In the genomic region with DNA sequence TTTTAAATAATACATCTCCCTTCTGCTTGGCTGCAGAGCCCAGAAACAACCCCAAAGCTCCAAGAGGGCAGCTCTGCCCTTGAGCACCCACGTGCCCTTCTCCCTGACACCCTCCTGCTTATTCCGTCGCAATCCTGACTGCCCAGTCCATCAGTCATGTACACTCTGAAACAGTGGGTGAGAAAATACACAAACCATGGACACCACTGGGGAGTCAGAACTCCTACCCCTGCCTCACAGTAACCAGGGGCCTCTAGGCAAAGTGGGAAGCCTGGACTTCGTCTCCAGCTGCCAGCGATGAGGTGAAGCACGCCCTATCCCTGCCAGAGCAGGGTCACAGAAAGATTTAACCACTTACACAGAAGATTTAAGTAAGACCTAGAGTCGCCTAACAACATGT, we compare ENCODE assay signal across 25 cellular contexts.
"Had no signal": no experiment of that assay in that cellular context is flagged by ENCODE, and none has a peak within 500 bp of the region (broad histone marks: within the 10 kb centered on the region; RNA-seq: fewer than 3 reads in every experiment).

No MANE protein-coding gene starts in this region.

- H3K9me3 Mint-ChIP-seq: activated CD4-positive, alpha-beta T cell treated with anti-CD3 and anti-CD28 coated beads, Interleukin-2, amount 10 ng/mL, durations not matched to agents 24 days and 14 days; activated T-helper 1 cell treated with anti-CD3 and anti-CD28 coated beads, Interleukin-12 subunit alpha, Interleukin-12 subunit beta, Interleukin-2, Interleukin-4 antibody, amounts not matched to agents 30 ng/mL and 10 ng/mL and 1 ng/mL, durations not matched to agents 14 hours and 24 hours and 36 hours; dendritic cell treated with granulocyte-macrophage colony-stimulating factor and Interleukin-4, amounts not matched to agents 40 ng/mL and 50 ng/mL, for 4 days had no signal

- H3K9me3 ChIP-seq: body of pancreas, upper lobe of right lung had no signal

- H3K9ac ChIP-seq: neural progenitor cell had no signal

- DNase-seq: activated CD4-positive, alpha-beta T cell treated with anti-CD3 and anti-CD28 coated beads, Interleukin-2, amount 10 ng/mL, durations not matched to agents 24 days and 14 days; activated CD4-positive, CD25-positive, alpha-beta regulatory T cell; activated CD8-positive, alpha-beta T cell treated with anti-CD3 and anti-CD28 coated beads, Interleukin-2, amount 10 ng/mL, durations not matched to agents 7 days and 5 days; activated gamma-delta T cell; activated naive CD4-positive, alpha-beta T cell treated with anti-CD3 and anti-CD28 coated beads, Interleukin-2, amount 50 U/mL, for 16 hours; activated naive CD8-positive, alpha-beta T cell treated with anti-CD3 and anti-CD28 coated beads, Interleukin-2, amount 50 U/mL, for 24 hours; anterior cingulate cortex; body of pancreas; caudate nucleus; effector CD8-positive, alpha-beta T cell; naive thymus-derived CD4-positive, alpha-beta T cell; retina; stimulated activated CD4-positive, alpha-beta T cell treated with anti-CD3 and anti-CD28 coated beads, Interleukin-4, amount 100 ng/mL, for 24 hours; stimulated activated naive CD4-positive, alpha-beta T cell treated with Interleukin-2 at 50 U/mL for 16 hours; SW 1271; T-helper 17 cell; upper lobe of right lung had no signal

- H2AFZ ChIP-seq: neural progenitor cell had no signal

- H3K4me3 Mint-ChIP-seq: activated CD4-positive, alpha-beta T cell treated with anti-CD3 and anti-CD28 coated beads, Interleukin-2, amount 10 ng/mL, durations not matched to agents 24 days and 14 days; activated CD8-positive, alpha-beta T cell treated with anti-CD3 and anti-CD28 coated beads, Interleukin-2, amount 10 ng/mL, durations not matched to agents 7 days and 5 days; activated naive CD8-positive, alpha-beta T cell treated with anti-CD3 and anti-CD28 coated beads, Interleukin-2, amount 50 U/mL, for 24 hours; activated T-helper 1 cell treated with anti-CD3 and anti-CD28 coated beads, Interleukin-12 subunit alpha, Interleukin-12 subunit beta, Interleukin-2, Interleukin-4 antibody, amounts not matched to agents 30 ng/mL and 10 ng/mL and 1 ng/mL, durations not matched to agents 14 hours and 24 hours and 36 hours; dendritic cell treated with granulocyte-macrophage colony-stimulating factor and Interleukin-4, amounts not matched to agents 40 ng/mL and 50 ng/mL, for 4 days; neural progenitor cell; T-helper 17 cell had no signal

- H3K27me3 Mint-ChIP-seq: activated CD4-positive, alpha-beta T cell treated with anti-CD3 and anti-CD28 coated beads, Interleukin-2, amount 10 ng/mL, durations not matched to agents 24 days and 14 days; activated naive CD8-positive, alpha-beta T cell treated with anti-CD3 and anti-CD28 coated beads, Interleukin-2, amount 50 U/mL, for 24 hours; dendritic cell treated with granulocyte-macrophage colony-stimulating factor and Interleukin-4, amounts not matched to agents 40 ng/mL and 50 ng/mL, for 4 days; naive thymus-derived CD4-positive, alpha-beta T cell; T-helper 17 cell had no signal

- FAIRE-seq: endothelial cell of umbilical vein, frontal cortex, keratinocyte had no signal

- H3K4me2 ChIP-seq: neural progenitor cell had no signal

- H3K27ac ChIP-seq: body of pancreas, neural progenitor cell, upper lobe of right lung had no signal

- H3K4me3 ChIP-seq: body of pancreas, lung, neural progenitor cell, upper lobe of right lung had no signal

- H3K4me1 Mint-ChIP-seq: activated CD4-positive, alpha-beta T cell treated with anti-CD3 and anti-CD28 coated beads, Interleukin-2, amount 10 ng/mL, durations not matched to agents 24 days and 14 days had no signal

- H3K27me3 ChIP-seq: body of pancreas, neural progenitor cell, upper lobe of right lung had no signal

- H3K36me3 ChIP-seq: neural progenitor cell had no signal

- ATAC-seq: activated CD8-positive, alpha-beta T cell treated with anti-CD3 and anti-CD28 coated beads, Interleukin-2, amount 10 ng/mL, durations not matched to agents 7 days and 5 days; activated naive CD8-positive, alpha-beta T cell treated with anti-CD3 and anti-CD28 coated beads, Interleukin-2, amount 50 U/mL, for 24 hours; body of pancreas; esophagus mucosa; naive thymus-derived CD4-positive, alpha-beta T cell; T-helper 17 cell; upper lobe of right lung had no signal

- H3K27ac Mint-ChIP-seq: activated CD4-positive, alpha-beta T cell treated with anti-CD3 and anti-CD28 coated beads, Interleukin-2, amount 10 ng/mL, durations not matched to agents 24 days and 14 days; activated CD8-positive, alpha-beta T cell treated with anti-CD3 and anti-CD28 coated beads, Interleukin-2, amount 10 ng/mL, durations not matched to agents 7 days and 5 days; activated naive CD8-positive, alpha-beta T cell treated with anti-CD3 and anti-CD28 coated beads, Interleukin-2, amount 50 U/mL, for 24 hours; activated T-helper 1 cell treated with anti-CD3 and anti-CD28 coated beads, Interleukin-12 subunit alpha, Interleukin-12 subunit beta, Interleukin-2, Interleukin-4 antibody, amounts not matched to agents 30 ng/mL and 10 ng/mL and 1 ng/mL, durations not matched to agents 14 hours and 24 hours and 36 hours; dendritic cell treated with granulocyte-macrophage colony-stimulating factor and Interleukin-4, amounts not matched to agents 40 ng/mL and 50 ng/mL, for 4 days; neural progenitor cell; T-helper 17 cell had no signal

- H3K4me1 ChIP-seq: neural progenitor cell, upper lobe of right lung had no signal
